Comparison of ENCODE assay signal across 1 cellular context in the genomic region with DNA sequence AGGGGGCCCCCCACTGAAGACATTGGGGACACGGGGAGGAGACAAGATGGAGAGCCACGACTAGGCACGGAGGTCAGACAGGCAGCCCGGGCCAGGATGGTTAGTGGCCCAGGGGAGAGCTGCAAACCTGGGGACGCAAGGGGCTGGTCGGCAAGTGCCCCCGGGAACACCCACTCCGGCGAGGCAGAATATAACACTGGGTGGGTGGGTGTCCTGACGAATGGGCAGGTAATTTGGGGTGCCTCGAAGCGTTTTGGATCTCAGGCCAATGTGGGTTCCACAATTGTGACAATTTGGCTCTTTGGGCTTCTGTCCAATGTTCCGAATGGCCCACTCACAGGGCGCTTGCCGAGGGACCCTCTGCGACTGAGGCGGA.
TF ChIP-seq lines count a peak whose summit lies in the region.

No MANE protein-coding gene starts in this region.

TF ChIP-seq in HepG2, 621 proteins besides CTCF, POLR2A, EP300 and RAD21 (continued from another document):
- TF ChIP-seq ZNF704 (CRISPR knock-in tag; IDR thresholded peaks at IDR 0.05; ENCODE audit: borderline replicate concordance): no peak
- TF ChIP-seq NFATC3 (CRISPR knock-in tag; IDR thresholded peaks at IDR 0.05): no peak
- 0 out of 2 replicates have a peak, but pooled peaks have one; percentile 30 for TF ChIP-seq NKX3-1 (CRISPR knock-in tag; IDR thresholded peaks at IDR 0.05)
- TF ChIP-seq, protein P1, sequence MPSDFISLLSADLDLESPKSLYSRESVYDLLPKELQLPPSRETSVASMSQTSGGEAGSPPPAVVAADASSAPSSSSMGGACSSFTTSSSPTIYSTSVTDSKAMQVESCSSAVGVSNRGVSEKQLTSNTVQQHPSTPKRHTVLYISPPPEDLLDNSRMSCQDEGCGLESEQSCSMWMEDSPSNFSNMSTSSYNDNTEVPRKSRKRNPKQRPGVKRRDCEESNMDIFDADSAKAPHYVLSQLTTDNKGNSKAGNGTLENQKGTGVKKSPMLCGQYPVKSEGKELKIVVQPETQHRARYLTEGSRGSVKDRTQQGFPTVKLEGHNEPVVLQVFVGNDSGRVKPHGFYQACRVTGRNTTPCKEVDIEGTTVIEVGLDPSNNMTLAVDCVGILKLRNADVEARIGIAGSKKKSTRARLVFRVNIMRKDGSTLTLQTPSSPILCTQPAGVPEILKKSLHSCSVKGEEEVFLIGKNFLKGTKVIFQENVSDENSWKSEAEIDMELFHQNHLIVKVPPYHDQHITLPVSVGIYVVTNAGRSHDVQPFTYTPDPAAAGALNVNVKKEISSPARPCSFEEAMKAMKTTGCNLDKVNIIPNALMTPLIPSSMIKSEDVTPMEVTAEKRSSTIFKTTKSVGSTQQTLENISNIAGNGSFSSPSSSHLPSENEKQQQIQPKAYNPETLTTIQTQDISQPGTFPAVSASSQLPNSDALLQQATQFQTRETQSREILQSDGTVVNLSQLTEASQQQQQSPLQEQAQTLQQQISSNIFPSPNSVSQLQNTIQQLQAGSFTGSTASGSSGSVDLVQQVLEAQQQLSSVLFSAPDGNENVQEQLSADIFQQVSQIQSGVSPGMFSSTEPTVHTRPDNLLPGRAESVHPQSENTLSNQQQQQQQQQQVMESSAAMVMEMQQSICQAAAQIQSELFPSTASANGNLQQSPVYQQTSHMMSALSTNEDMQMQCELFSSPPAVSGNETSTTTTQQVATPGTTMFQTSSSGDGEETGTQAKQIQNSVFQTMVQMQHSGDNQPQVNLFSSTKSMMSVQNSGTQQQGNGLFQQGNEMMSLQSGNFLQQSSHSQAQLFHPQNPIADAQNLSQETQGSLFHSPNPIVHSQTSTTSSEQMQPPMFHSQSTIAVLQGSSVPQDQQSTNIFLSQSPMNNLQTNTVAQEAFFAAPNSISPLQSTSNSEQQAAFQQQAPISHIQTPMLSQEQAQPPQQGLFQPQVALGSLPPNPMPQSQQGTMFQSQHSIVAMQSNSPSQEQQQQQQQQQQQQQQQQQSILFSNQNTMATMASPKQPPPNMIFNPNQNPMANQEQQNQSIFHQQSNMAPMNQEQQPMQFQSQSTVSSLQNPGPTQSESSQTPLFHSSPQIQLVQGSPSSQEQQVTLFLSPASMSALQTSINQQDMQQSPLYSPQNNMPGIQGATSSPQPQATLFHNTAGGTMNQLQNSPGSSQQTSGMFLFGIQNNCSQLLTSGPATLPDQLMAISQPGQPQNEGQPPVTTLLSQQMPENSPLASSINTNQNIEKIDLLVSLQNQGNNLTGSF (CRISPR knock-in tag; IDR thresholded peaks at IDR 0.05): no peak
- TF ChIP-seq ZSCAN12 (CRISPR knock-in tag; IDR thresholded peaks at IDR 0.05): 0 out of 2 replicates have a peak, but pooled peaks have one; percentile 10
- TF ChIP-seq RELA (CRISPR knock-in tag; IDR thresholded peaks at IDR 0.05): 0 out of 2 replicates have a peak, but pooled peaks have one; percentile 7
- TF ChIP-seq SMYD3 (CRISPR knock-in tag; IDR thresholded peaks at IDR 0.05): no peak
- no peak for TF ChIP-seq ZNF784 (CRISPR knock-in tag; IDR thresholded peaks at IDR 0.05; ENCODE audit: borderline replicate concordance)
